In the genomic region with DNA sequence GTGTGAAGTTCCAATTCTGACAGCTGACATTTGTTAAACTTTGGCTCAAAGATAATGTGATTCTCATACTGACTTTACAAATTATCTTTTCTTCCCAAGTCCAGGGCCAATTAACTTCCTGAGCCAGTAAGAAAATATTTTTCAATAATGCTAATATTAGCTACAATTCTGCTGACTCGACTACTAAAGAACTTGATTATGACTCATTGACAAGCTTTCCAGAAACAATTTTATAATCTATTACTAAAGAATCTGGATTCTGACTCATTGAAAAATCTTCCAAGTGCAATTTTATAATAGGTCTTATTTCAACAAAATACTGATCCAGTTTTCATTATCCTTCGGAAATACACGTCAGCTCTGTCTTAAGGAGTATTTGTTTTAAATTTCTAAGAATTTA, we compare ENCODE assay signal across 23 cellular contexts. TPM values are rescaled to one million over a fixed set of nuclear protein-coding genes. Genes with fewer than 3 reads are reported as not detected.
DNase-seq lines count a peak whose midpoint lies in the region; ATAC-seq and TF ChIP-seq lines count a peak whose summit lies in the region.
"Had no signal": no experiment of that assay in that cellular context is flagged by ENCODE, and none has a peak within 500 bp of the region (broad histone marks: within the 10 kb centered on the region; RNA-seq: fewer than 3 reads in every experiment).

No MANE protein-coding gene starts in this region.

- H3K4me3 ChIP-seq in fibroblast of mammary gland (ENCODE audit: control insufficient read depth, low read depth, low read length) (no peak overlapping the region), lower leg skin (ENCODE audit: low read depth, poor library complexity, severe bottlenecking) (no peak overlapping the region), upper lobe of right lung (no peak overlapping the region)
- H3K4me3 ChIP-seq: Peyer's patch, SJCRH30 had no signal

- TF ChIP-seq POLR2A in lower leg skin (IDR thresholded peaks at IDR 0.05): no peak

- 30 to 48% methylated on average over 3 of the region's 3 CpGs for WGBS in lower leg skin, 2 donors

- H3K27me3 ChIP-seq in upper lobe of right lung: no peaks in the 10 kb centered on the region
- H3K27me3 ChIP-seq: Peyer's patch had no signal

- intact Hi-C loops in sciatic nerve (cut with DNase I): no loop called here
- intact Hi-C loops in lower leg skin (cut with DNase I; ENCODE audit: low total_unique reads): no loop called here
- intact Hi-C loops in upper lobe of right lung (cut with DNase I): no loop called here

- peak; percentile 42 for ATAC-seq in sciatic nerve
- no peak for ATAC-seq in upper lobe of right lung
- ATAC-seq: CD8-positive, alpha-beta T cell; HCT116 had no signal

- H3K4me1 ChIP-seq in upper lobe of right lung: no peaks in the 10 kb centered on the region
- H3K4me1 ChIP-seq: Peyer's patch, SJCRH30 had no signal

- no peaks in the 10 kb centered on the region for H3K36me3 ChIP-seq in upper lobe of right lung
- H3K36me3 ChIP-seq: Peyer's patch, SJCRH30 had no signal

- in situ Hi-C loops in ACHN (cut with HindIII; ENCODE audit: low pct_ligation_motif_present, low pct_unique_long_range_greater_than_20kb, low sequenced_read_pairs): no loop called here

- peak; percentile 19 for DNase-seq in ACHN
- DNase-seq in HT1080 (ENCODE audit: low read depth): peak; percentile 6
- peak; percentile 72 for DNase-seq in fibroblast of mammary gland (ENCODE audit: low read depth)
- no peak for DNase-seq in sciatic nerve (ENCODE audit: low spot score)
- DNase-seq in NCI-H2107 treated with DMSO at 0.1 percent for 48 hours (lab: John Stamatoyannopoulos, UW; ENCODE audit: unreplicated experiment): no peak
- no peak for DNase-seq in lower leg skin (ENCODE audit: low spot score in 2 of 2)
- no peak for DNase-seq in NK-92 (lab: John Stamatoyannopoulos, UW; ENCODE audit: unreplicated experiment)
- no peak for DNase-seq in upper lobe of right lung
- DNase-seq: AML-193; C1 segment of cervical spinal cord; CD8-positive, alpha-beta T cell; KBM-7; NCI-H1092; NCI-H1436; NCI-H187 treated with DMSO at 0.1 percent for 48 hours; NCI-H2107; NK-92 treated with Interleukin-12 subunit alpha and Interleukin-12 subunit beta, amount 100 ng/mL, for 24 hours; Peyer's patch; SJCRH30 had no signal

- TF ChIP-seq CTCF in fibroblast of mammary gland (conservative IDR thresholded peaks at IDR 0.05; ENCODE audit: control insufficient read depth, insufficient read depth, low read depth, low read length): no peak
- no peak for TF ChIP-seq CTCF in lower leg skin (IDR thresholded peaks at IDR 0.05)
- TF ChIP-seq CTCF in upper lobe of right lung (IDR thresholded peaks at IDR 0.05): no peak

- no peaks in the 10 kb centered on the region for H3K9me3 ChIP-seq in upper lobe of right lung
- H3K9me3 ChIP-seq: Peyer's patch, SJCRH30 had no signal

- H3K27ac ChIP-seq in upper lobe of right lung: no peak overlapping the region
- H3K27ac ChIP-seq: Peyer's patch, SJCRH30 had no signal

RNA-seq across cellular contexts. Expression of gene XKR3, which starts 12.9 kb away (rescaled TPM):
- 0.42 and 0.97 TPM in 2 replicates for total RNA-seq in HT1080 (2014; rRNA removed; shearing (Covaris generic))
- not detected in 2 replicates for polyA plus RNA-seq in HT1080 (2015; cell fraction: cytosol; rRNA removed)
- polyA plus RNA-seq in HT1080 (2015; cell fraction: nucleus; rRNA removed): 0.20 and 0.29 TPM in 2 replicates
- total RNA-seq in sciatic nerve (not detected), lower leg skin (not detected), upper lobe of right lung (not detected)
- total RNA-seq: CD8-positive, alpha-beta T cell; G401; NCI-H460; Peyer's patch; SJCRH30 had no signal
- polyA plus RNA-seq: H1 had no signal

Comparison
In these comparisons a context has a peak if more than half of its experiments do, and no peak if none do; other contexts are left out.
1. DNase-seq: peak in ACHN (single experiment), HT1080 (single experiment) and fibroblast of mammary gland (single experiment); none in sciatic nerve (single experiment), NCI-H2107 treated with DMSO at 0.1 percent for 48 hours (single experiment), lower leg skin (0 of 2), NK-92 (single experiment) and upper lobe of right lung (single experiment).